ENCODE assay signal across 1 cellular context in genomic region chr9:89350988-89351557, GRCh38.
A peak's percentile ranks its signal among the peaks of the same experiment; 100 is the strongest.
TF ChIP-seq lines count a peak whose summit lies in the region.

No MANE protein-coding gene starts in this region.

TF ChIP-seq in HepG2, 621 proteins besides CTCF, POLR2A, EP300 and RAD21 (continued from another document and continues in another):
- TF ChIP-seq, protein P1, sequence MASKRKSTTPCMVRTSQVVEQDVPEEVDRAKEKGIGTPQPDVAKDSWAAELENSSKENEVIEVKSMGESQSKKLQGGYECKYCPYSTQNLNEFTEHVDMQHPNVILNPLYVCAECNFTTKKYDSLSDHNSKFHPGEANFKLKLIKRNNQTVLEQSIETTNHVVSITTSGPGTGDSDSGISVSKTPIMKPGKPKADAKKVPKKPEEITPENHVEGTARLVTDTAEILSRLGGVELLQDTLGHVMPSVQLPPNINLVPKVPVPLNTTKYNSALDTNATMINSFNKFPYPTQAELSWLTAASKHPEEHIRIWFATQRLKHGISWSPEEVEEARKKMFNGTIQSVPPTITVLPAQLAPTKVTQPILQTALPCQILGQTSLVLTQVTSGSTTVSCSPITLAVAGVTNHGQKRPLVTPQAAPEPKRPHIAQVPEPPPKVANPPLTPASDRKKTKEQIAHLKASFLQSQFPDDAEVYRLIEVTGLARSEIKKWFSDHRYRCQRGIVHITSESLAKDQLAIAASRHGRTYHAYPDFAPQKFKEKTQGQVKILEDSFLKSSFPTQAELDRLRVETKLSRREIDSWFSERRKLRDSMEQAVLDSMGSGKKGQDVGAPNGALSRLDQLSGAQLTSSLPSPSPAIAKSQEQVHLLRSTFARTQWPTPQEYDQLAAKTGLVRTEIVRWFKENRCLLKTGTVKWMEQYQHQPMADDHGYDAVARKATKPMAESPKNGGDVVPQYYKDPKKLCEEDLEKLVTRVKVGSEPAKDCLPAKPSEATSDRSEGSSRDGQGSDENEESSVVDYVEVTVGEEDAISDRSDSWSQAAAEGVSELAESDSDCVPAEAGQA (IDR thresholded peaks at IDR 0.05; ENCODE audit: low read depth), result 0 out of 2 replicates have a peak, but pooled peaks have one; percentile 22
- TF ChIP-seq, protein P1 (CRISPR knock-in tag; IDR thresholded peaks at IDR 0.05; ENCODE audit: borderline replicate concordance), result no peak
- TF ChIP-seq, protein P2, sequence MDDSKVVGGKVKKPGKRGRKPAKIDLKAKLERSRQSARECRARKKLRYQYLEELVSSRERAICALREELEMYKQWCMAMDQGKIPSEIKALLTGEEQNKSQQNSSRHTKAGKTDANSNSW (CRISPR knock-in tag; IDR thresholded peaks at IDR 0.05; ENCODE audit: borderline replicate concordance), result no peak
- peak; percentile 89; the same call in 1 of the 2 replicates for TF ChIP-seq ZNF292 (CRISPR knock-in tag; IDR thresholded peaks at IDR 0.05; ENCODE audit: borderline replicate concordance, low read depth)
- no peak; the same call in 1 of the 2 replicates for TF ChIP-seq KDM3A (CRISPR knock-in tag; IDR thresholded peaks at IDR 0.05; ENCODE audit: low read depth)
- peak; percentile 66 for TF ChIP-seq ELF3 (CRISPR knock-in tag; IDR thresholded peaks at IDR 0.05)
- TF ChIP-seq ZBTB37 (CRISPR knock-in tag; IDR thresholded peaks at IDR 0.05), result no peak
- no peak for TF ChIP-seq NONO (IDR thresholded peaks at IDR 0.05)
- peak; percentile 71 for TF ChIP-seq NONO (CRISPR knock-in tag; conservative IDR thresholded peaks at IDR 0.05)
- peak; percentile 80 for TF ChIP-seq ZBTB34 (CRISPR knock-in tag; IDR thresholded peaks at IDR 0.05)
- TF ChIP-seq ZFP41 (CRISPR knock-in tag; IDR thresholded peaks at IDR 0.05; ENCODE audit: borderline replicate concordance), result no peak
- TF ChIP-seq THYN1 (CRISPR knock-in tag; IDR thresholded peaks at IDR 0.05; ENCODE audit: borderline replicate concordance, low read depth), result no peak
- no peak for TF ChIP-seq NR3C1 (CRISPR knock-in tag; IDR thresholded peaks at IDR 0.05)
- TF ChIP-seq ARNTL (CRISPR knock-in tag; IDR thresholded peaks at IDR 0.05), result peak; percentile 63
- TF ChIP-seq ZNF777 (CRISPR knock-in tag; IDR thresholded peaks at IDR 0.05), result no peak
- peak; percentile 50; the same call in 1 of the 2 replicates for TF ChIP-seq MAFF (IDR thresholded peaks at IDR 0.05; ENCODE audit: low read depth, low read length)
- no peak; the same call in 1 of the 2 replicates for TF ChIP-seq POGZ (CRISPR knock-in tag; IDR thresholded peaks at IDR 0.05)
- TF ChIP-seq HDAC1 (CRISPR knock-in tag; IDR thresholded peaks at IDR 0.05), result peak; percentile 89
- no peak for TF ChIP-seq MAFG (CRISPR knock-in tag; IDR thresholded peaks at IDR 0.05)
- TF ChIP-seq ZNF589 (CRISPR knock-in tag; conservative IDR thresholded peaks at IDR 0.05), result no peak
- 0 out of 2 replicates have a peak, but pooled peaks have one; percentile 42 for TF ChIP-seq ZMAT3 (CRISPR knock-in tag; conservative IDR thresholded peaks at IDR 0.05)
- TF ChIP-seq, protein P3, sequence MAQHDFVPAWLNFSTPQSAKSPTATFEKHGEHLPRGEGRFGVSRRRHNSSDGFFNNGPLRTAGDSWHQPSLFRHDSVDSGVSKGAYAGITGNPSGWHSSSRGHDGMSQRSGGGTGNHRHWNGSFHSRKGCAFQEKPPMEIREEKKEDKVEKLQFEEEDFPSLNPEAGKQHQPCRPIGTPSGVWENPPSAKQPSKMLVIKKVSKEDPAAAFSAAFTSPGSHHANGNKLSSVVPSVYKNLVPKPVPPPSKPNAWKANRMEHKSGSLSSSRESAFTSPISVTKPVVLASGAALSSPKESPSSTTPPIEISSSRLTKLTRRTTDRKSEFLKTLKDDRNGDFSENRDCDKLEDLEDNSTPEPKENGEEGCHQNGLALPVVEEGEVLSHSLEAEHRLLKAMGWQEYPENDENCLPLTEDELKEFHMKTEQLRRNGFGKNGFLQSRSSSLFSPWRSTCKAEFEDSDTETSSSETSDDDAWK (CRISPR knock-in tag; IDR thresholded peaks at IDR 0.05), result no peak
- TF ChIP-seq TBX2 (CRISPR knock-in tag; IDR thresholded peaks at IDR 0.05; ENCODE audit: borderline replicate concordance), result peak; percentile 95
- no peak for TF ChIP-seq MTF2 (CRISPR knock-in tag; IDR thresholded peaks at IDR 0.05; ENCODE audit: borderline replicate concordance)
- TF ChIP-seq, protein P4, sequence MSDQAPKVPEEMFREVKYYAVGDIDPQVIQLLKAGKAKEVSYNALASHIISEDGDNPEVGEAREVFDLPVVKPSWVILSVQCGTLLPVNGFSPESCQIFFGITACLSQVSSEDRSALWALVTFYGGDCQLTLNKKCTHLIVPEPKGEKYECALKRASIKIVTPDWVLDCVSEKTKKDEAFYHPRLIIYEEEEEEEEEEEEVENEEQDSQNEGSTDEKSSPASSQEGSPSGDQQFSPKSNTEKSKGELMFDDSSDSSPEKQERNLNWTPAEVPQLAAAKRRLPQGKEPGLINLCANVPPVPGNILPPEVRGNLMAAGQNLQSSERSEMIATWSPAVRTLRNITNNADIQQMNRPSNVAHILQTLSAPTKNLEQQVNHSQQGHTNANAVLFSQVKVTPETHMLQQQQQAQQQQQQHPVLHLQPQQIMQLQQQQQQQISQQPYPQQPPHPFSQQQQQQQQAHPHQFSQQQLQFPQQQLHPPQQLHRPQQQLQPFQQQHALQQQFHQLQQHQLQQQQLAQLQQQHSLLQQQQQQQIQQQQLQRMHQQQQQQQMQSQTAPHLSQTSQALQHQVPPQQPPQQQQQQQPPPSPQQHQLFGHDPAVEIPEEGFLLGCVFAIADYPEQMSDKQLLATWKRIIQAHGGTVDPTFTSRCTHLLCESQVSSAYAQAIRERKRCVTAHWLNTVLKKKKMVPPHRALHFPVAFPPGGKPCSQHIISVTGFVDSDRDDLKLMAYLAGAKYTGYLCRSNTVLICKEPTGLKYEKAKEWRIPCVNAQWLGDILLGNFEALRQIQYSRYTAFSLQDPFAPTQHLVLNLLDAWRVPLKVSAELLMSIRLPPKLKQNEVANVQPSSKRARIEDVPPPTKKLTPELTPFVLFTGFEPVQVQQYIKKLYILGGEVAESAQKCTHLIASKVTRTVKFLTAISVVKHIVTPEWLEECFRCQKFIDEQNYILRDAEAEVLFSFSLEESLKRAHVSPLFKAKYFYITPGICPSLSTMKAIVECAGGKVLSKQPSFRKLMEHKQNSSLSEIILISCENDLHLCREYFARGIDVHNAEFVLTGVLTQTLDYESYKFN (CRISPR knock-in tag; conservative IDR thresholded peaks at IDR 0.05), result peak; percentile 93
- no peak for TF ChIP-seq ZFAT (CRISPR knock-in tag; conservative IDR thresholded peaks at IDR 0.05)
- TF ChIP-seq, protein P5, sequence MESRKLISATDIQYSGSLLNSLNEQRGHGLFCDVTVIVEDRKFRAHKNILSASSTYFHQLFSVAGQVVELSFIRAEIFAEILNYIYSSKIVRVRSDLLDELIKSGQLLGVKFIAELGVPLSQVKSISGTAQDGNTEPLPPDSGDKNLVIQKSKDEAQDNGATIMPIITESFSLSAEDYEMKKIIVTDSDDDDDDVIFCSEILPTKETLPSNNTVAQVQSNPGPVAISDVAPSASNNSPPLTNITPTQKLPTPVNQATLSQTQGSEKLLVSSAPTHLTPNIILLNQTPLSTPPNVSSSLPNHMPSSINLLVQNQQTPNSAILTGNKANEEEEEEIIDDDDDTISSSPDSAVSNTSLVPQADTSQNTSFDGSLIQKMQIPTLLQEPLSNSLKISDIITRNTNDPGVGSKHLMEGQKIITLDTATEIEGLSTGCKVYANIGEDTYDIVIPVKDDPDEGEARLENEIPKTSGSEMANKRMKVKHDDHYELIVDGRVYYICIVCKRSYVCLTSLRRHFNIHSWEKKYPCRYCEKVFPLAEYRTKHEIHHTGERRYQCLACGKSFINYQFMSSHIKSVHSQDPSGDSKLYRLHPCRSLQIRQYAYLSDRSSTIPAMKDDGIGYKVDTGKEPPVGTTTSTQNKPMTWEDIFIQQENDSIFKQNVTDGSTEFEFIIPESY (CRISPR knock-in tag; IDR thresholded peaks at IDR 0.05), result peak; percentile 35; the same call in 1 of the 2 replicates
- TF ChIP-seq ZNF501 (CRISPR knock-in tag; IDR thresholded peaks at IDR 0.05), result peak; percentile 74
- no peak for TF ChIP-seq ZNF329 (CRISPR knock-in tag; IDR thresholded peaks at IDR 0.05; ENCODE audit: low read depth)
- TF ChIP-seq FOSL1 (CRISPR knock-in tag; IDR thresholded peaks at IDR 0.05; ENCODE audit: borderline replicate concordance), result peak; percentile 58; the same call in 1 of the 2 replicates
- peak; percentile 83 for TF ChIP-seq PPARG (CRISPR knock-in tag; conservative IDR thresholded peaks at IDR 0.05)
- no peak for TF ChIP-seq ZNF251 (CRISPR knock-in tag; IDR thresholded peaks at IDR 0.05)
- TF ChIP-seq ZNF513 (CRISPR knock-in tag; conservative IDR thresholded peaks at IDR 0.05), result no peak
- no peak for TF ChIP-seq HNRNPUL1 (IDR thresholded peaks at IDR 0.05; ENCODE audit: low read depth, low read length)
- no peak for TF ChIP-seq PHF5A (CRISPR knock-in tag; IDR thresholded peaks at IDR 0.05; ENCODE audit: low read depth, unreplicated experiment)
- peak; percentile 91 for TF ChIP-seq TEAD3 (CRISPR knock-in tag; optimal IDR thresholded peaks at IDR 0.05; ENCODE audit: borderline replicate concordance)
- no peak for TF ChIP-seq ZNF841 (CRISPR knock-in tag; IDR thresholded peaks at IDR 0.05; ENCODE audit: borderline replicate concordance)
- TF ChIP-seq ONECUT2 (CRISPR knock-in tag; IDR thresholded peaks at IDR 0.05), result no peak
- no peak for TF ChIP-seq ZNF775 (CRISPR knock-in tag; IDR thresholded peaks at IDR 0.05; ENCODE audit: borderline replicate concordance)
- no peak for TF ChIP-seq HOXD1 (CRISPR knock-in tag; IDR thresholded peaks at IDR 0.05)
- no peak for TF ChIP-seq SAFB2 (CRISPR knock-in tag; IDR thresholded peaks at IDR 0.05; ENCODE audit: borderline replicate concordance, low read depth)
- no peak for TF ChIP-seq TMF1 (CRISPR knock-in tag; IDR thresholded peaks at IDR 0.05; ENCODE audit: low read depth)
- no peak for TF ChIP-seq ZNF660 (CRISPR knock-in tag; IDR thresholded peaks at IDR 0.05; ENCODE audit: borderline replicate concordance, low read depth)
- TF ChIP-seq ZSCAN25 (CRISPR knock-in tag; IDR thresholded peaks at IDR 0.05), result no peak
- TF ChIP-seq ZNF225 (CRISPR knock-in tag; IDR thresholded peaks at IDR 0.05), result no peak
- TF ChIP-seq ETV5 (CRISPR knock-in tag; IDR thresholded peaks at IDR 0.05; ENCODE audit: borderline replicate concordance), result peak; percentile 64; the same call in 1 of the 2 replicates
- no peak for TF ChIP-seq IKZF1 (IDR thresholded peaks at IDR 0.05)
- TF ChIP-seq KDM6A (CRISPR knock-in tag; IDR thresholded peaks at IDR 0.05; ENCODE audit: low read depth), result peak; percentile 60
- no peak for TF ChIP-seq SP4 (CRISPR knock-in tag; IDR thresholded peaks at IDR 0.05)
- peak; percentile 58; the same call in 1 of the 2 replicates for TF ChIP-seq PITX1 (CRISPR knock-in tag; IDR thresholded peaks at IDR 0.05)
- TF ChIP-seq SCMH1 (CRISPR knock-in tag; IDR thresholded peaks at IDR 0.05; ENCODE audit: borderline replicate concordance), result no peak
- peak; percentile 91; the same call in 1 of the 2 replicates for TF ChIP-seq GATA4 (IDR thresholded peaks at IDR 0.05; ENCODE audit: borderline replicate concordance, low read depth)
- TF ChIP-seq MBD4 (IDR thresholded peaks at IDR 0.05; ENCODE audit: borderline replicate concordance, low read length), result no peak
